Comparison of ENCODE assay signal across 32 cellular contexts in the genomic region with DNA sequence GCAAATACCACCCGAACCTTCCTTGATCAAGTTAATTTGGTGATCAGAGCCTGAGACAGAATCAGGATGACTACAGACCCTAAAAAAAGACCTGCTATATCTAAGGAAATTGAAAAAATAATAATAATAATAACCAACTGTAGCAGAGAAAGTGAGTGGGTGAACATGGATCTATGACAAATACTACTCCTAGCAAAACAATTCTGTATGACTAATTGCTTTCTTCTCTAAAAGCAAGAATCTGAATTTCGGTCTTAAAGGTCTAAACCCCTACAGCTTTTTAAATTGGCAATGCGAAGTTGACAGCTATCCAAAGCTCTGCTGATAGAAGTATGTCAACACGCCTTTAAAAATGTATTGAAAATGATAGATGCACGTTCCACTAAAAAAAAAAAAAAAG.
"Had no signal": no experiment of that assay in that cellular context is flagged by ENCODE, and none has a peak within 500 bp of the region (broad histone marks: within the 10 kb centered on the region; RNA-seq: fewer than 3 reads in every experiment).

No MANE protein-coding gene starts in this region.

- H3K4me1 ChIP-seq: adrenal gland, body of pancreas, breast epithelium had no signal

- H3K4me3 ChIP-seq: adrenal gland, body of pancreas, breast epithelium had no signal

- H3K36me3 ChIP-seq: adrenal gland, breast epithelium had no signal

- H3K27ac ChIP-seq: adrenal gland, body of pancreas, breast epithelium, VCaP had no signal

- DNase-seq: activated B cell treated with CpG ODN at 0.5 μM for 24 hours; activated CD4-positive, alpha-beta memory T cell treated with anti-CD3 and anti-CD28 coated beads for 36 hours; activated CD4-positive, alpha-beta T cell treated with anti-CD3 and anti-CD28 coated beads for 4 hours; activated CD4-positive, alpha-beta T cell treated with anti-CD3 and anti-CD28 coated beads, Interleukin-2, amount 50 U/mL, for 1 hour; activated CD4-positive, CD25-positive, alpha-beta regulatory T cell treated with anti-CD3 and anti-CD28 coated beads, Interleukin-2, amount 50 U/mL, for 72 hours; activated CD8-positive, alpha-beta memory T cell treated with anti-CD3 and anti-CD28 coated beads, Interleukin-2, amount 50 U/mL, for 4 hours; activated gamma-delta T cell treated with Interleukin-2 at 50 U/mL for 16 hours; activated naive CD4-positive, alpha-beta T cell treated with anti-CD3 and anti-CD28 coated beads for 36 hours; activated T-cell treated with anti-CD3 and anti-CD28 coated beads for 4 hours; activated T-cell treated with anti-CD3 and anti-CD28 coated beads, Interleukin-2, amount 50 U/mL, for 4 hours; adrenal gland; body of pancreas; caudate nucleus; cerebellar nuclear complex; Karpas-422; NCI-H1105; NCI-H1417 treated with DMSO at 0.1 percent for 48 hours; NCI-H187 treated with DMSO at 0.1 percent for 48 hours; NCI-H2081; NCI-H226; NCI-H446 treated with DMSO at 0.1 percent for 48 hours; NCI-H524 treated with DMSO at 0.1 percent for 48 hours; OCI-M1; Right ventricle myocardium superior; SW 1271; T-helper 1 cell; T-helper 2 cell; T-helper 9 cell had no signal

- H3K4me3 Mint-ChIP-seq: activated B cell treated with CpG ODN at 0.5 μM for 24 hours; activated CD4-positive, alpha-beta memory T cell treated with anti-CD3 and anti-CD28 coated beads for 36 hours; activated naive CD4-positive, alpha-beta T cell treated with anti-CD3 and anti-CD28 coated beads for 36 hours; activated T-cell treated with anti-CD3 and anti-CD28 coated beads, Interleukin-2, amount 50 U/mL, for 4 hours; activated T-helper 1 cell treated with anti-CD3 and anti-CD28 coated beads, Interleukin-12 subunit alpha, Interleukin-12 subunit beta, Interleukin-2, Interleukin-4 antibody, amounts not matched to agents 30 ng/mL and 10 ng/mL and 1 ng/mL, durations not matched to agents 14 hours and 24 hours and 36 hours had no signal

- H3K27me3 Mint-ChIP-seq: activated B cell treated with CpG ODN at 0.5 μM for 24 hours; activated CD4-positive, alpha-beta memory T cell treated with anti-CD3 and anti-CD28 coated beads for 36 hours had no signal

- H3K9me3 ChIP-seq: adrenal gland, body of pancreas, breast epithelium had no signal

- H3K4me1 Mint-ChIP-seq: activated B cell treated with CpG ODN at 0.5 μM for 24 hours had no signal

- H3K9me3 Mint-ChIP-seq: activated B cell treated with CpG ODN at 0.5 μM for 24 hours; activated CD4-positive, alpha-beta memory T cell treated with anti-CD3 and anti-CD28 coated beads for 36 hours; activated naive CD4-positive, alpha-beta T cell treated with anti-CD3 and anti-CD28 coated beads for 36 hours; activated naive CD4-positive, alpha-beta T cell treated with anti-CD3 and anti-CD28 coated beads, Interleukin-2, amount 50 U/mL, for 72 hours; activated T-cell treated with anti-CD3 and anti-CD28 coated beads, Interleukin-2, amount 50 U/mL, for 4 hours; activated T-helper 1 cell treated with anti-CD3 and anti-CD28 coated beads, Interleukin-12 subunit alpha, Interleukin-12 subunit beta, Interleukin-2, Interleukin-4 antibody, amounts not matched to agents 30 ng/mL and 10 ng/mL and 1 ng/mL, durations not matched to agents 14 hours and 24 hours and 36 hours had no signal

- ATAC-seq: activated naive CD4-positive, alpha-beta T cell treated with anti-CD3 and anti-CD28 coated beads, Interleukin-2, amount 50 U/mL, for 72 hours; activated T-cell treated with anti-CD3 and anti-CD28 coated beads, Interleukin-2, amount 50 U/mL, for 4 hours; body of pancreas had no signal

- H3K27me3 ChIP-seq: adrenal gland, body of pancreas, breast epithelium had no signal

- H3K27ac Mint-ChIP-seq: activated B cell treated with CpG ODN at 0.5 μM for 24 hours; activated CD4-positive, alpha-beta memory T cell treated with anti-CD3 and anti-CD28 coated beads for 36 hours; activated naive CD4-positive, alpha-beta T cell treated with anti-CD3 and anti-CD28 coated beads for 36 hours; activated naive CD4-positive, alpha-beta T cell treated with anti-CD3 and anti-CD28 coated beads, Interleukin-2, amount 50 U/mL, for 72 hours; activated T-helper 1 cell treated with anti-CD3 and anti-CD28 coated beads, Interleukin-12 subunit alpha, Interleukin-12 subunit beta, Interleukin-2, Interleukin-4 antibody, amounts not matched to agents 30 ng/mL and 10 ng/mL and 1 ng/mL, durations not matched to agents 14 hours and 24 hours and 36 hours had no signal
